ENCODE assay signal across 1 cellular context in genomic region chr21:45594721-45595489, GRCh38.
TF ChIP-seq lines count a peak whose summit lies in the region.

No MANE protein-coding gene starts in this region.

TF ChIP-seq in HEK293, 187 proteins besides CTCF, POLR2A, EP300 and RAD21 (continued from another document):
- TF ChIP-seq ZNF837 (tag by site-specific recombination; IDR thresholded peaks at IDR 0.05) (no peak), ZNF433 (tag by site-specific recombination; IDR thresholded peaks at IDR 0.05; ENCODE audit: low read depth) (no peak), ZNF501 (tag by site-specific recombination; IDR thresholded peaks at IDR 0.05) (no peak), ZNF639 (tag by site-specific recombination; IDR thresholded peaks at IDR 0.05) (no peak), ZNF280D (tag by site-specific recombination; IDR thresholded peaks at IDR 0.05) (no peak), ZFP37 (tag by site-specific recombination; IDR thresholded peaks at IDR 0.05) (no peak), ZNF174 (tag by site-specific recombination; IDR thresholded peaks at IDR 0.05) (no peak)
